Comparison of ENCODE assay signal across 1 cellular context in genomic region chr5:139845846-139846681, GRCh38.
TF ChIP-seq lines count a peak whose summit lies in the region.

No MANE protein-coding gene starts in this region.

TF ChIP-seq in SK-N-SH treated with all-trans-retinoic acid at 6 μM for 48 hours, 23 proteins besides CTCF, POLR2A, EP300 and RAD21 (continued from another document):
- TF ChIP-seq, protein P1, sequence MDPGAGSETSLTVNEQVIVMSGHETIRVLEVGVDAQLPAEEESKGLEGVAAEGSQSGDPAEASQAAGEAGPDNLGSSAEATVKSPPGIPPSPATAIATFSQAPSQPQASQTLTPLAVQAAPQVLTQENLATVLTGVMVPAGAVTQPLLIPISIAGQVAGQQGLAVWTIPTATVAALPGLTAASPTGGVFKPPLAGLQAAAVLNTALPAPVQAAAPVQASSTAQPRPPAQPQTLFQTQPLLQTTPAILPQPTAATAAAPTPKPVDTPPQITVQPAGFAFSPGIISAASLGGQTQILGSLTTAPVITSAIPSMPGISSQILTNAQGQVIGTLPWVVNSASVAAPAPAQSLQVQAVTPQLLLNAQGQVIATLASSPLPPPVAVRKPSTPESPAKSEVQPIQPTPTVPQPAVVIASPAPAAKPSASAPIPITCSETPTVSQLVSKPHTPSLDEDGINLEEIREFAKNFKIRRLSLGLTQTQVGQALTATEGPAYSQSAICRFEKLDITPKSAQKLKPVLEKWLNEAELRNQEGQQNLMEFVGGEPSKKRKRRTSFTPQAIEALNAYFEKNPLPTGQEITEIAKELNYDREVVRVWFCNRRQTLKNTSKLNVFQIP (CRISPR knock-in tag; IDR thresholded peaks at IDR 0.05; ENCODE audit: borderline replicate concordance, low read depth) = no peak
- no peak for TF ChIP-seq OSR1 (CRISPR knock-in tag; IDR thresholded peaks at IDR 0.05)
- no peak for TF ChIP-seq TOX (CRISPR knock-in tag; IDR thresholded peaks at IDR 0.05; ENCODE audit: borderline replicate concordance)
- TF ChIP-seq ESRRG (CRISPR knock-in tag; IDR thresholded peaks at IDR 0.05) = no peak
- no peak for TF ChIP-seq ISL1 (CRISPR knock-in tag; IDR thresholded peaks at IDR 0.05)
- no peak for TF ChIP-seq ZNF70 (CRISPR knock-in tag; IDR thresholded peaks at IDR 0.05)
- TF ChIP-seq BACH2 (CRISPR knock-in tag; IDR thresholded peaks at IDR 0.05; ENCODE audit: borderline replicate concordance) = no peak
- TF ChIP-seq ZC3H10 (CRISPR knock-in tag; IDR thresholded peaks at IDR 0.05) = no peak
- no peak for TF ChIP-seq GLIS3 (CRISPR knock-in tag; IDR thresholded peaks at IDR 0.05)
- no peak for TF ChIP-seq SNAI2 (CRISPR knock-in tag; IDR thresholded peaks at IDR 0.05)
- no peak for TF ChIP-seq PPARA (CRISPR knock-in tag; IDR thresholded peaks at IDR 0.05; ENCODE audit: borderline replicate concordance)
